ENCODE assay signal across 10 cellular contexts in the genomic region with DNA sequence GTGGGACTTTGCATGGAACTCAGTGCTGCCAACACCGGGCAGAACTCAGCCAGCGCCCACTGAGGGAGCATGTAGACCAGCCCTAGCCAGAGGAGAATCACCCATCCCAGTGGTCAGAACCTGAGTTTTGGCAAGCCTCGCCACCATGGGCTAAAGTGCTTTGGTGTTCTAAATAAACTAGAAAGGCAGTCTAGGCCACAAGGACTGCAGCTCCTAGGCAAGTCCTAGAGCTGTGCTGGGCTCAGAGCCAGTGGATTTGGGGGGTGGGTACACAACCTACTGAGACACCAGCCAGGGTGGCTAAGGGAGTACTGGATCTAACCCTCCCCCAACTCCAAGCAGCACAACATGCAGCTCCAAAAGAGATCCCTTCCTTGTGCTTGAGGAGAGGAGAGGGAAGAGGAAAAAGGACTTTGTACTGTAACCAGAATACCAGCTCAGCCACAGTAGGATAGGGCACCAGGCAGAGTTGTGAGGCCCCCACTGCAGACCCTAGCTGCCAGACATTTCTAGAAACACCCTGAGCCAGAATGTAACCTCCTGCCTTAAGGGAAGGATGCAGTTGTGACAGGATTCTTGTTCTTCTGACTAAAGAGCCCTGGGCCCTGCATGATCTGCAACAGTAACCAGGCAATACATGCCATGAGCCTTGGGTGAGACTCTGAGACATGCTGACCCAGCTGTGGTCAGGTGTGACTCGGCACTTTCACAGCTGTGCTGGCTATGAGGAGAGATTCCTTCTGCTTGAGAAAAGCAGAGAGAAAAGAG. TPM values are rescaled to one million over a fixed set of nuclear protein-coding genes. Genes with fewer than 3 reads are reported as not detected.
A peak's percentile ranks its signal among the peaks of the same experiment; 100 is the strongest.
DNase-seq lines count a peak whose midpoint lies in the region; ATAC-seq, FAIRE-seq and TF ChIP-seq lines count a peak whose summit lies in the region.
"Had no signal": no experiment of that assay in that cellular context is flagged by ENCODE, and none has a peak within 500 bp of the region (broad histone marks: within the 10 kb centered on the region; RNA-seq: fewer than 3 reads in every experiment).

No MANE protein-coding gene starts in this region.

- H3K4me1 Mint-ChIP-seq in activated CD8-positive, alpha-beta memory T cell treated with anti-CD3 and anti-CD28 coated beads, Interleukin-2, amount 10 ng/mL, durations not matched to agents 7 days and 5 days, result peaks cover 12% of the 10 kb centered on the region
- peaks cover 50% of the 10 kb centered on the region for H3K4me1 Mint-ChIP-seq in chondrocyte (ENCODE audit: low read depth)

- FAIRE-seq in urothelium cell line (lab: Jason Lieb, UNC) (no peak), frontal cortex (lab: Jason Lieb, UNC) (no peak)
- FAIRE-seq: endothelial cell of umbilical vein had no signal

- no peak for TF ChIP-seq CTCF in chondrocyte (IDR thresholded peaks at IDR 0.05)

- peaks cover 2% of the 10 kb centered on the region for H3K9me3 Mint-ChIP-seq in activated CD8-positive, alpha-beta memory T cell treated with anti-CD3 and anti-CD28 coated beads, Interleukin-2, amount 10 ng/mL, durations not matched to agents 7 days and 5 days (ENCODE audit: low read depth)
- peaks cover 14% of the 10 kb centered on the region for H3K9me3 Mint-ChIP-seq in chondrocyte (ENCODE audit: low read depth)

- H3K27me3 Mint-ChIP-seq in activated CD8-positive, alpha-beta memory T cell treated with anti-CD3 and anti-CD28 coated beads, Interleukin-2, amount 10 ng/mL, durations not matched to agents 7 days and 5 days, result peaks cover 65% of the 10 kb centered on the region
- no peaks in the 10 kb centered on the region for H3K27me3 Mint-ChIP-seq in chondrocyte (ENCODE audit: low read depth)

- CTCF ChIA-PET in activated CD8-positive, alpha-beta memory T cell treated with anti-CD3 and anti-CD28 coated beads, Interleukin-2, amount 10 ng/mL, durations not matched to agents 7 days and 5 days (lab: Charles Lee), result no interaction called here

- peaks cover 2% of the 10 kb centered on the region for H3K36me3 Mint-ChIP-seq in activated CD8-positive, alpha-beta memory T cell treated with anti-CD3 and anti-CD28 coated beads, Interleukin-2, amount 10 ng/mL, durations not matched to agents 7 days and 5 days
- H3K36me3 Mint-ChIP-seq in chondrocyte (ENCODE audit: low read depth), result peaks cover 1% of the 10 kb centered on the region

- peak; percentile 37 for DNase-seq in activated CD8-positive, alpha-beta memory T cell treated with anti-CD3 and anti-CD28 coated beads, Interleukin-2, amount 10 ng/mL, durations not matched to agents 7 days and 5 days
- no peak for DNase-seq in activated CD8-positive, alpha-beta memory T cell treated with anti-CD3 and anti-CD28 coated beads, Interleukin-2, amount 50 U/mL, for 4 hours
- DNase-seq in chondrocyte (ENCODE audit: low spot score), result no peak
- DNase-seq in urothelium cell line (ENCODE audit: low spot score), result peak; percentile 40
- no peak for DNase-seq in NCI-H748 (lab: John Stamatoyannopoulos, UW; ENCODE audit: unreplicated experiment)
- no peak for DNase-seq in frontal cortex (ENCODE audit: low spot score in 2 of 2)
- DNase-seq: activated B cell treated with CpG ODN at 0.5 μM for 24 hours had no signal

- no peak overlapping the region for H3K27ac Mint-ChIP-seq in activated CD8-positive, alpha-beta memory T cell treated with anti-CD3 and anti-CD28 coated beads, Interleukin-2, amount 10 ng/mL, durations not matched to agents 7 days and 5 days
- H3K27ac Mint-ChIP-seq in chondrocyte (ENCODE audit: unreplicated experiment), result peak overlapping the region; percentile 59
- H3K27ac Mint-ChIP-seq: activated B cell treated with CpG ODN at 0.5 μM for 24 hours had no signal

- H3K4me3 Mint-ChIP-seq in activated CD8-positive, alpha-beta memory T cell treated with anti-CD3 and anti-CD28 coated beads, Interleukin-2, amount 10 ng/mL, durations not matched to agents 7 days and 5 days, result no peak overlapping the region
- no peak overlapping the region for H3K4me3 Mint-ChIP-seq in chondrocyte (ENCODE audit: unreplicated experiment)
- H3K4me3 Mint-ChIP-seq: activated B cell treated with CpG ODN at 0.5 μM for 24 hours had no signal

- ATAC-seq in activated CD8-positive, alpha-beta memory T cell treated with anti-CD3 and anti-CD28 coated beads, Interleukin-2, amount 10 ng/mL, durations not matched to agents 7 days and 5 days, result no peak
- ATAC-seq in HG03439 (IDR thresholded peaks at IDR 0.05; ENCODE audit: unreplicated experiment) (peak; percentile 71), HG03045 (IDR thresholded peaks at IDR 0.05; ENCODE audit: unreplicated experiment) (no peak)

RNA-seq across cellular contexts. Expression of gene GSDME, which starts 24.4 kb away (rescaled TPM):
- 1 to 10 TPM in 1 of 2 experiments, under 1 TPM in 1; 0.96 to 4.5 TPM for total RNA-seq in activated CD8-positive, alpha-beta memory T cell treated with anti-CD3 and anti-CD28 coated beads, Interleukin-2, amount 10 ng/mL, durations not matched to agents 7 days and 5 days
- total RNA-seq in chondrocyte, result 19.8 to 23.9 TPM (median 23.6 TPM) in 3 replicates
- total RNA-seq in frontal cortex, result 39.5 TPM

Comparison
In these comparisons a context has a peak if more than half of its experiments do, and no peak if none do; other contexts are left out.
1. DNase-seq: peak in activated CD8-positive, alpha-beta memory T cell treated with anti-CD3 and anti-CD28 coated beads, Interleukin-2, amount 10 ng/mL, durations not matched to agents 7 days and 5 days (single experiment) and urothelium cell line (single experiment); none in activated CD8-positive, alpha-beta memory T cell treated with anti-CD3 and anti-CD28 coated beads, Interleukin-2, amount 50 U/mL, for 4 hours (single experiment), chondrocyte (single experiment), NCI-H748 (single experiment) and frontal cortex (0 of 2).